In genomic region chr11:82004537-82005213, GRCh38 we compare ENCODE assay signal across 23 cellular contexts.
DNase-seq lines count a peak whose midpoint lies in the region; ATAC-seq, FAIRE-seq and TF ChIP-seq lines count a peak whose summit lies in the region.
"Had no signal": no experiment of that assay in that cellular context is flagged by ENCODE, and none has a peak within 500 bp of the region (broad histone marks: within the 10 kb centered on the region; RNA-seq: fewer than 3 reads in every experiment).

No MANE protein-coding gene starts in this region.

- CTCF ChIA-PET in activated CD8-positive, alpha-beta T cell treated with anti-CD3 and anti-CD28 coated beads for 36 hours (lab: Charles Lee) = no interaction called here
- CTCF ChIA-PET in activated CD8-positive, alpha-beta T cell treated with anti-CD3 and anti-CD28 coated beads, Interleukin-2, amount 10 ng/mL, durations not matched to agents 7 days and 5 days (lab: Charles Lee) = no interaction called here

- TF ChIP-seq CTCF in activated CD8-positive, alpha-beta T cell treated with anti-CD3 and anti-CD28 coated beads for 36 hours (IDR thresholded peaks at IDR 0.05) = no peak
- TF ChIP-seq CTCF in astrocyte (IDR thresholded peaks at IDR 0.05; ENCODE audit: insufficient read depth, low read depth, low read length) = no peak
- no peak for TF ChIP-seq CTCF in keratinocyte (optimal IDR thresholded peaks at IDR 0.05 in 1 of 3, IDR thresholded peaks at IDR 0.05 in 1 of 3, conservative IDR thresholded peaks at IDR 0.05 in 1 of 3; ENCODE audit: extremely low read depth in 1 of 3, insufficient read depth in 2 of 3, low read length in 3 of 3)
- TF ChIP-seq CTCF in lower lobe of right lung (IDR thresholded peaks at IDR 0.05) = no peak

- dilution Hi-C loops in keratinocyte (cut with MboI; ENCODE audit: extremely low pct_ligation_motif_present, low sequenced_read_pairs) = no loop called here

- H3K4me1 ChIP-seq in astrocyte (ENCODE audit: insufficient read depth, low read length) (peaks cover 8% of the 10 kb centered on the region), keratinocyte (ENCODE audit: control insufficient read depth, extremely low read depth, insufficient read depth, low read length) (peaks cover 2% of the 10 kb centered on the region), lower lobe of right lung (no peaks in the 10 kb centered on the region)
- H3K4me1 ChIP-seq: heart left ventricle had no signal

- H3K4me1 Mint-ChIP-seq in activated CD8-positive, alpha-beta T cell treated with anti-CD3 and anti-CD28 coated beads for 36 hours (ENCODE audit: low read depth) = peaks cover 17% of the 10 kb centered on the region
- H3K4me1 Mint-ChIP-seq in activated CD8-positive, alpha-beta T cell treated with anti-CD3 and anti-CD28 coated beads, Interleukin-2, amount 10 ng/mL, durations not matched to agents 7 days and 5 days (ENCODE audit: low read depth) = peaks cover 4% of the 10 kb centered on the region
- peaks cover 9% of the 10 kb centered on the region for H3K4me1 Mint-ChIP-seq in astrocyte (ENCODE audit: low read depth, unreplicated experiment)
- H3K4me1 Mint-ChIP-seq: naive B cell had no signal

- H4K20me1 ChIP-seq in astrocyte (ENCODE audit: insufficient read depth, low read length) (no peaks in the 10 kb centered on the region), keratinocyte (ENCODE audit: control insufficient read depth, extremely low read depth, insufficient read depth, low read length) (no peaks in the 10 kb centered on the region)

- DNase-seq in activated CD8-positive, alpha-beta T cell treated with anti-CD3 and anti-CD28 coated beads for 36 hours = peak; percentile 10
- no peak for DNase-seq in activated CD8-positive, alpha-beta T cell treated with anti-CD3 and anti-CD28 coated beads, Interleukin-2, amount 10 ng/mL, durations not matched to agents 7 days and 5 days
- DNase-seq in HT1080 (ENCODE audit: low read depth) (peak; percentile 11), astrocyte (ENCODE audit: low read depth) (peak; percentile 0), keratinocyte (ENCODE audit: low read depth, low spot score) (no peak), DMS114 treated with DMSO at 0.1 percent for 48 hours (lab: John Stamatoyannopoulos, UW; ENCODE audit: unreplicated experiment) (no peak), NK-92 (lab: John Stamatoyannopoulos, UW; ENCODE audit: unreplicated experiment) (no peak), lower lobe of right lung (no peak)
- DNase-seq: activated CD4-positive, alpha-beta T cell treated with anti-CD3 and anti-CD28 coated beads, Interleukin-2, amount 10 ng/mL, durations not matched to agents 7 days and 5 days; C1 segment of cervical spinal cord; Calu3; heart left ventricle; left cardiac atrium; mesendoderm; MV-4-11; naive B cell; NCI-H1694; NCI-H2171 treated with DMSO at 0.1 percent for 48 hours; NCI-H526 treated with DMSO at 0.1 percent for 48 hours; nucleus accumbens had no signal

- H3K36me3 Mint-ChIP-seq in activated CD8-positive, alpha-beta T cell treated with anti-CD3 and anti-CD28 coated beads for 36 hours (ENCODE audit: low read depth) = no peaks in the 10 kb centered on the region
- H3K36me3 Mint-ChIP-seq in activated CD8-positive, alpha-beta T cell treated with anti-CD3 and anti-CD28 coated beads, Interleukin-2, amount 10 ng/mL, durations not matched to agents 7 days and 5 days (ENCODE audit: low read depth) = no peaks in the 10 kb centered on the region
- no peaks in the 10 kb centered on the region for H3K36me3 Mint-ChIP-seq in astrocyte (ENCODE audit: low read depth, unreplicated experiment)
- H3K36me3 Mint-ChIP-seq: naive B cell had no signal

- peak; percentile 83 for ATAC-seq in activated CD8-positive, alpha-beta T cell treated with anti-CD3 and anti-CD28 coated beads for 36 hours
- ATAC-seq in activated CD8-positive, alpha-beta T cell treated with anti-CD3 and anti-CD28 coated beads, Interleukin-2, amount 10 ng/mL, durations not matched to agents 7 days and 5 days = no peak
- ATAC-seq in lower lobe of right lung = no peak
- ATAC-seq: GM23338, heart left ventricle, left cardiac atrium had no signal

- H3K36me3 ChIP-seq in astrocyte (ENCODE audit: insufficient read depth, low read length) (no peaks in the 10 kb centered on the region), keratinocyte (ENCODE audit: control insufficient read depth in 2 of 2, extremely low read depth in 1 of 2, insufficient read depth in 2 of 2, low read length in 2 of 2) (no peaks in the 10 kb centered on the region), lower lobe of right lung (no peaks in the 10 kb centered on the region)
- H3K36me3 ChIP-seq: heart left ventricle had no signal

- H2AFZ ChIP-seq in astrocyte (ENCODE audit: low read depth, low read length) (no peak overlapping the region), keratinocyte (ENCODE audit: control insufficient read depth, low read length) (no peak overlapping the region)

- H3K27ac Mint-ChIP-seq in activated CD8-positive, alpha-beta T cell treated with anti-CD3 and anti-CD28 coated beads for 36 hours = no peak overlapping the region
- no peak overlapping the region for H3K27ac Mint-ChIP-seq in activated CD8-positive, alpha-beta T cell treated with anti-CD3 and anti-CD28 coated beads, Interleukin-2, amount 10 ng/mL, durations not matched to agents 7 days and 5 days
- H3K27ac Mint-ChIP-seq in astrocyte (ENCODE audit: unreplicated experiment) = no peak overlapping the region
- H3K27ac Mint-ChIP-seq: activated CD4-positive, alpha-beta T cell treated with anti-CD3 and anti-CD28 coated beads, Interleukin-2, amount 10 ng/mL, durations not matched to agents 7 days and 5 days; GM23338; naive B cell had no signal

- no peaks in the 10 kb centered on the region for H3K9me1 ChIP-seq in keratinocyte (ENCODE audit: control insufficient read depth, extremely low read depth, insufficient read depth, low read length)

- intact Hi-C loops in activated CD8-positive, alpha-beta T cell treated with anti-CD3 and anti-CD28 coated beads for 36 hours (cut with micrococcal nuclease) = no loop called here
- intact Hi-C loops in lower lobe of right lung (cut with DNase I) = no loop called here

- no peak overlapping the region for H3K4me3 Mint-ChIP-seq in activated CD8-positive, alpha-beta T cell treated with anti-CD3 and anti-CD28 coated beads for 36 hours
- no peak overlapping the region for H3K4me3 Mint-ChIP-seq in activated CD8-positive, alpha-beta T cell treated with anti-CD3 and anti-CD28 coated beads, Interleukin-2, amount 10 ng/mL, durations not matched to agents 7 days and 5 days
- H3K4me3 Mint-ChIP-seq in astrocyte (ENCODE audit: unreplicated experiment) = no peak overlapping the region
- H3K4me3 Mint-ChIP-seq: activated CD4-positive, alpha-beta T cell treated with anti-CD3 and anti-CD28 coated beads, Interleukin-2, amount 10 ng/mL, durations not matched to agents 7 days and 5 days; GM23338; naive B cell had no signal

- H3K4me2 ChIP-seq in astrocyte (ENCODE audit: low read length) (peak overlapping the region; percentile 66), keratinocyte (ENCODE audit: control insufficient read depth, extremely low read depth, insufficient read depth, low read depth, low read length) (no peak overlapping the region)
- H3K4me2 ChIP-seq: GM23338, KMS-11, smooth muscle cell had no signal

- no peaks in the 10 kb centered on the region for H3K9me3 Mint-ChIP-seq in activated CD8-positive, alpha-beta T cell treated with anti-CD3 and anti-CD28 coated beads for 36 hours
- no peaks in the 10 kb centered on the region for H3K9me3 Mint-ChIP-seq in activated CD8-positive, alpha-beta T cell treated with anti-CD3 and anti-CD28 coated beads, Interleukin-2, amount 10 ng/mL, durations not matched to agents 7 days and 5 days (ENCODE audit: insufficient read depth)
- no peaks in the 10 kb centered on the region for H3K9me3 Mint-ChIP-seq in astrocyte (ENCODE audit: unreplicated experiment)
- H3K9me3 Mint-ChIP-seq: GM23338, naive B cell had no signal

- no peaks in the 10 kb centered on the region for H3K9me3 ChIP-seq in astrocyte (ENCODE audit: insufficient read depth, low read depth, low read length)
- no peaks in the 10 kb centered on the region for H3K9me3 ChIP-seq in keratinocyte (ENCODE audit: control insufficient read depth, low read depth, low read length)
- no peaks in the 10 kb centered on the region for H3K9me3 ChIP-seq in lower lobe of right lung
- H3K9me3 ChIP-seq: heart left ventricle had no signal

- H3K4me3 ChIP-seq in astrocyte (ENCODE audit: insufficient read depth, low read depth, low read length) = no peak overlapping the region
- no peak overlapping the region for H3K4me3 ChIP-seq in keratinocyte (ENCODE audit: control insufficient read depth in 2 of 3, extremely low read depth in 1 of 3, insufficient read depth in 2 of 3, low read depth in 1 of 3, low read length in 3 of 3)
- no peak overlapping the region for H3K4me3 ChIP-seq in lower lobe of right lung
- H3K4me3 ChIP-seq: GM23338, heart left ventricle, smooth muscle cell had no signal

- peak overlapping the region; percentile 67 for H3K27ac ChIP-seq in astrocyte (ENCODE audit: low read depth, low read length)
- H3K27ac ChIP-seq in keratinocyte (ENCODE audit: control insufficient read depth, insufficient read depth, low read length) = peak overlapping the region; percentile 12
- no peak overlapping the region for H3K27ac ChIP-seq in lower lobe of right lung
- H3K27ac ChIP-seq: heart left ventricle, KMS-11 had no signal

- peak overlapping the region; percentile 45 for H3K9ac ChIP-seq in astrocyte (ENCODE audit: low read length)
- no peak overlapping the region for H3K9ac ChIP-seq in keratinocyte (ENCODE audit: control insufficient read depth, extremely low read depth, insufficient read depth, low read length)
- H3K9ac ChIP-seq: KMS-11 had no signal

- POLR2A ChIA-PET in activated CD8-positive, alpha-beta T cell treated with anti-CD3 and anti-CD28 coated beads for 36 hours (lab: Charles Lee) = no interaction called here
- POLR2A ChIA-PET in activated CD8-positive, alpha-beta T cell treated with anti-CD3 and anti-CD28 coated beads, Interleukin-2, amount 10 ng/mL, durations not matched to agents 7 days and 5 days (lab: Charles Lee) = no interaction called here

- H3K79me2 ChIP-seq in astrocyte (ENCODE audit: insufficient read depth, low read length) = no peaks in the 10 kb centered on the region
- no peaks in the 10 kb centered on the region for H3K79me2 ChIP-seq in keratinocyte (ENCODE audit: control insufficient read depth, insufficient read depth, low read length)

- FAIRE-seq in astrocyte (lab: Jason Lieb, UNC) (no peak), keratinocyte (lab: Jason Lieb, UNC) (no peak)

- H3K27me3 Mint-ChIP-seq in activated CD8-positive, alpha-beta T cell treated with anti-CD3 and anti-CD28 coated beads for 36 hours = no peaks in the 10 kb centered on the region
- H3K27me3 Mint-ChIP-seq in activated CD8-positive, alpha-beta T cell treated with anti-CD3 and anti-CD28 coated beads, Interleukin-2, amount 10 ng/mL, durations not matched to agents 7 days and 5 days (ENCODE audit: low read depth) = no peaks in the 10 kb centered on the region
- peaks cover 2% of the 10 kb centered on the region for H3K27me3 Mint-ChIP-seq in astrocyte (ENCODE audit: low read depth, unreplicated experiment)
- H3K27me3 Mint-ChIP-seq: activated CD4-positive, alpha-beta T cell treated with anti-CD3 and anti-CD28 coated beads, Interleukin-2, amount 10 ng/mL, durations not matched to agents 7 days and 5 days; naive B cell had no signal

- H3K27me3 ChIP-seq in astrocyte (ENCODE audit: insufficient read depth, low read length) (no peaks in the 10 kb centered on the region), keratinocyte (ENCODE audit: control insufficient read depth, extremely low read depth, insufficient read depth, low read length) (no peaks in the 10 kb centered on the region), lower lobe of right lung (ENCODE audit: low read depth) (no peaks in the 10 kb centered on the region)
- H3K27me3 ChIP-seq: heart left ventricle had no signal

Comparison
In these comparisons a context has a peak if more than half of its experiments do, and no peak if none do; other contexts are left out.
1. DNase-seq: peak in activated CD8-positive, alpha-beta T cell treated with anti-CD3 and anti-CD28 coated beads for 36 hours (single experiment), HT1080 (single experiment) and astrocyte (single experiment); none in activated CD8-positive, alpha-beta T cell treated with anti-CD3 and anti-CD28 coated beads, Interleukin-2, amount 10 ng/mL, durations not matched to agents 7 days and 5 days (single experiment), keratinocyte (single experiment), DMS114 treated with DMSO at 0.1 percent for 48 hours (single experiment), NK-92 (single experiment) and lower lobe of right lung (single experiment).